In genomic region chr5:82018462-82018861, GRCh38 we compare ENCODE assay signal across 13 cellular contexts. TPM values are rescaled to one million over a fixed set of nuclear protein-coding genes. Genes with fewer than 3 reads are reported as not detected.
DNase-seq lines count a peak whose midpoint lies in the region; ATAC-seq and TF ChIP-seq lines count a peak whose summit lies in the region.
"Had no signal": no experiment of that assay in that cellular context is flagged by ENCODE, and none has a peak within 500 bp of the region (broad histone marks: within the 10 kb centered on the region; RNA-seq: fewer than 3 reads in every experiment).

No MANE protein-coding gene starts in this region.

- ATAC-seq in GM23338: no peak; the same call in 2 of the 3 replicates
- ATAC-seq in stimulated activated effector memory CD8-positive, alpha-beta T cell treated with anti-CD3 and anti-CD28 coated beads, Interleukin-12 subunit alpha, Interleukin-12 subunit beta, amount 100 ng/mL, for 72 hours: no peak
- ATAC-seq: activated CD4-positive, alpha-beta T cell treated with anti-CD3 and anti-CD28 coated beads for 36 hours had no signal

- no peak overlapping the region for H2AFZ ChIP-seq in GM23338

- TF ChIP-seq CTCF in Calu3 (IDR thresholded peaks at IDR 0.05; ENCODE audit: unreplicated experiment): no peak
- no peak for TF ChIP-seq CTCF in GM23338 (conservative IDR thresholded peaks at IDR 0.05; ENCODE audit: low read depth in 2 of 2)

- no peaks in the 10 kb centered on the region for H3K4me1 Mint-ChIP-seq in Calu3 (ENCODE audit: low read depth, unreplicated experiment)
- peaks cover 27% of the 10 kb centered on the region for H3K4me1 Mint-ChIP-seq in GM23338
- H3K4me1 Mint-ChIP-seq in stimulated activated effector memory CD8-positive, alpha-beta T cell treated with anti-CD3 and anti-CD28 coated beads, Interleukin-12 subunit alpha, Interleukin-12 subunit beta, amount 100 ng/mL, for 72 hours: peaks cover 6% of the 10 kb centered on the region
- H3K4me1 Mint-ChIP-seq: activated CD4-positive, alpha-beta T cell treated with anti-CD3 and anti-CD28 coated beads for 36 hours; memory B cell had no signal

- H3K4me3 ChIP-seq in GM23338: no peak overlapping the region
- H3K4me3 ChIP-seq: esophagus squamous epithelium, thoracic aorta had no signal

- H3K27ac Mint-ChIP-seq in Calu3 (ENCODE audit: unreplicated experiment) (no peak overlapping the region), GM23338 (no peak overlapping the region)
- no peak overlapping the region for H3K27ac Mint-ChIP-seq in stimulated activated effector memory CD8-positive, alpha-beta T cell treated with anti-CD3 and anti-CD28 coated beads, Interleukin-12 subunit alpha, Interleukin-12 subunit beta, amount 100 ng/mL, for 72 hours
- H3K27ac Mint-ChIP-seq: activated CD4-positive, alpha-beta T cell treated with anti-CD3 and anti-CD28 coated beads for 36 hours; memory B cell had no signal

- BruUV-seq in Calu3 (replicated peaks; lab: Mats Ljungman, UMichigan): no TSS peak

- intact Hi-C loops in Calu3 (cut with micrococcal nuclease; ENCODE audit: unreplicated experiment): no loop called here

- H3K9me3 Mint-ChIP-seq in Calu3 (ENCODE audit: low read depth, unreplicated experiment) (peaks cover 3% of the 10 kb centered on the region), GM23338 (peaks cover 10% of the 10 kb centered on the region)
- peaks cover 4% of the 10 kb centered on the region for H3K9me3 Mint-ChIP-seq in stimulated activated effector memory CD8-positive, alpha-beta T cell treated with anti-CD3 and anti-CD28 coated beads, Interleukin-12 subunit alpha, Interleukin-12 subunit beta, amount 100 ng/mL, for 72 hours

- 0 out of 2 replicates have a peak, but pooled peaks cover 2% of the 10 kb centered on the region for H3K9me2 ChIP-seq in GM23338 (ENCODE audit: insufficient read depth)

- H3K27me3 Mint-ChIP-seq in Calu3 (ENCODE audit: unreplicated experiment) (no peaks in the 10 kb centered on the region), GM23338 (ENCODE audit: insufficient read depth, low read depth, poor library complexity) (no peaks in the 10 kb centered on the region)
- H3K27me3 Mint-ChIP-seq: activated CD4-positive, alpha-beta T cell treated with anti-CD3 and anti-CD28 coated beads for 36 hours; memory B cell had no signal

- H3K4me3 Mint-ChIP-seq in Calu3 (ENCODE audit: low read depth, unreplicated experiment) (no peak overlapping the region), GM23338 (no peak overlapping the region)
- no peak overlapping the region for H3K4me3 Mint-ChIP-seq in stimulated activated effector memory CD8-positive, alpha-beta T cell treated with anti-CD3 and anti-CD28 coated beads, Interleukin-12 subunit alpha, Interleukin-12 subunit beta, amount 100 ng/mL, for 72 hours
- H3K4me3 Mint-ChIP-seq: activated CD4-positive, alpha-beta T cell treated with anti-CD3 and anti-CD28 coated beads for 36 hours; memory B cell had no signal

- H3K79me2 ChIP-seq in GM23338 (replicated peaks; ENCODE audit: insufficient read depth): no peaks in the 10 kb centered on the region

- H3K36me3 Mint-ChIP-seq in Calu3 (ENCODE audit: insufficient read depth, unreplicated experiment) (no peaks in the 10 kb centered on the region), GM23338 (ENCODE audit: low read depth) (peaks cover 20% of the 10 kb centered on the region)
- no peaks in the 10 kb centered on the region for H3K36me3 Mint-ChIP-seq in stimulated activated effector memory CD8-positive, alpha-beta T cell treated with anti-CD3 and anti-CD28 coated beads, Interleukin-12 subunit alpha, Interleukin-12 subunit beta, amount 100 ng/mL, for 72 hours

- no peaks in the 10 kb centered on the region for H3K36me3 ChIP-seq in GM23338 (ENCODE audit: insufficient read depth)
- H3K36me3 ChIP-seq: esophagus squamous epithelium, thoracic aorta had no signal

- H3F3A ChIP-seq in GM23338 (replicated peaks; ENCODE audit: low read depth): no peaks in the 10 kb centered on the region

- no peaks in the 10 kb centered on the region for H4K20me1 ChIP-seq in GM23338 (replicated peaks; ENCODE audit: insufficient read depth)

- CTCF ChIA-PET in Calu3 (lab: Charles Lee): interaction anchor here (1.2 kb wide), 1 partner anchor 11 kb away, joined by 3 read pairs; no protein-coding TSS in a partner anchor

- H3K4me1 ChIP-seq in GM23338 (ENCODE audit: insufficient read depth): peaks cover 28% of the 10 kb centered on the region

- H3K27ac ChIP-seq in GM23338 (ENCODE audit: low read depth): no peak overlapping the region
- H3K27ac ChIP-seq: esophagus squamous epithelium, thoracic aorta had no signal

- DNase-seq in KG1 (lab: John Stamatoyannopoulos, UW) (peak; percentile 61), NOMO-1 treated with dmso at 0.1 percent for 144 hours (lab: John Stamatoyannopoulos, UW; ENCODE audit: unreplicated experiment) (peak; percentile 93), epidermal melanocyte (ENCODE audit: insufficient read length, low spot score) (peak; percentile 26), pons (ENCODE audit: low spot score) (peak; percentile 36), Calu3 (no peak), GM23338 (ENCODE audit: low spot score) (no peak)
- no peak for DNase-seq in stimulated activated effector memory CD8-positive, alpha-beta T cell treated with anti-CD3 and anti-CD28 coated beads, Interleukin-12 subunit alpha, Interleukin-12 subunit beta, amount 100 ng/mL, for 72 hours (ENCODE audit: low spot score in 2 of 2)
- no peak for DNase-seq in activated CD4-positive, alpha-beta T cell treated with anti-CD3 and anti-CD28 coated beads for 48 hours
- DNase-seq: activated CD4-positive, alpha-beta T cell treated with anti-CD3 and anti-CD28 coated beads for 36 hours; esophagus squamous epithelium; NCI-H526 treated with DMSO at 0.1 percent for 48 hours had no signal

- H3K4me2 ChIP-seq in GM23338: no peak overlapping the region

- H3K27me3 ChIP-seq in GM23338 (ENCODE audit: insufficient read depth): no peaks in the 10 kb centered on the region
- H3K27me3 ChIP-seq: esophagus squamous epithelium had no signal

TF ChIP-seq in GM23338, 12 proteins besides CTCF, POLR2A, EP300 and RAD21:
- TF ChIP-seq POLR2AphosphoS5 (IDR thresholded peaks at IDR 0.05; ENCODE audit: low read depth) (no peak), ZNF114 (CRISPR knock-in tag; IDR thresholded peaks at IDR 0.05) (no peak)

RNA-seq across cellular contexts. Expression of gene ATG10, which starts 46.6 kb away (rescaled TPM):
- 8.9 and 10.0 TPM in 2 replicates for total RNA-seq in Calu3 (2022)
- total RNA-seq in GM23338 (2014; rRNA removed; shearing (Covaris generic)): 7.7 and 12.5 TPM in 2 replicates
- 16.4 and 17.7 TPM in 2 replicates for polyA plus RNA-seq in GM23338 (2016; fragmentation: Nextera tagmentation; extraction: Ambion mirVana)

Comparison
In these comparisons a context has a peak if more than half of its experiments do, and no peak if none do; other contexts are left out.
1. DNase-seq: peak in KG1 (single experiment), NOMO-1 treated with dmso at 0.1 percent for 144 hours (single experiment), epidermal melanocyte (single experiment) and pons (single experiment); none in Calu3 (single experiment), GM23338 (single experiment), stimulated activated effector memory CD8-positive, alpha-beta T cell treated with anti-CD3 and anti-CD28 coated beads, Interleukin-12 subunit alpha, Interleukin-12 subunit beta, amount 100 ng/mL, for 72 hours (0 of 2) and activated CD4-positive, alpha-beta T cell treated with anti-CD3 and anti-CD28 coated beads for 48 hours (single experiment).